ENCODE assay signal across 17 cellular contexts in the genomic region with DNA sequence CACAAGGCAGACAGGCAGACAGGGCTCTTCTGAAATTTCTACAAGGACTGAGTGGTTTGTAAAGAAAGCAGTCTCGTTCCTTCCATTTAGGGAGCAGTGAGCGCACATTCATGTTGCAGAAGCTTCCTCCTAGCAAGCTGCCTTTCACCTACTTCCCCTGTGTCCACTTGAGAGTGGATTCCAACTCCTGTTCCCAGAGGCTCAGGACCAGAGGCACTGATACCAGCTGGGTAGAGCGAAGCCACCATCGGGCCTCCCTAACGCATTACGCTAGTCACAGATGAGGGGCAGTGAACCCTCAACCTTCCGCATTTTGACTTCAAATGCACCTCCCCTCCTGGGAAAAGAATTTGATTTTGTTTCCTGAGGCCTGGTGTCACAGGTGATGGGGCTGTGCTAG.
A peak's percentile ranks its signal among the peaks of the same experiment; 100 is the strongest.
DNase-seq lines count a peak whose midpoint lies in the region; ATAC-seq and TF ChIP-seq lines count a peak whose summit lies in the region.
"Had no signal": no experiment of that assay in that cellular context is flagged by ENCODE, and none has a peak within 500 bp of the region (broad histone marks: within the 10 kb centered on the region; RNA-seq: fewer than 3 reads in every experiment).

No MANE protein-coding gene starts in this region.

- POLR2A ChIA-PET in AG04450 (lab: Yijun Ruan, JAX), result no interaction called here

- H3K4me1 Mint-ChIP-seq in endodermal cell, result peaks cover 16% of the 10 kb centered on the region
- H3K4me1 Mint-ChIP-seq in nephron progenitor cell, result peaks cover 12% of the 10 kb centered on the region
- H3K4me1 Mint-ChIP-seq: B cell had no signal

- H3K4me3 ChIP-seq in AG04450 (ENCODE audit: low read depth, low read length) (no peak overlapping the region), endodermal cell (ENCODE audit: low read length) (no peak overlapping the region)
- H3K4me3 ChIP-seq: BLaER1 treated with 17β-estradiol and CSF1 and Interleukin-3, amounts not matched to agents 10 nM and 100 nM; GM12878; HAP-1 had no signal

- no peaks in the 10 kb centered on the region for H3K27me3 Mint-ChIP-seq in endodermal cell (ENCODE audit: insufficient read depth)
- H3K27me3 Mint-ChIP-seq in nephron progenitor cell (ENCODE audit: low read depth, poor library complexity), result peaks cover 4% of the 10 kb centered on the region
- H3K27me3 Mint-ChIP-seq: B cell had no signal

- H3K27ac Mint-ChIP-seq in endodermal cell (peak overlapping the region; percentile 52), nephron progenitor cell (peak overlapping the region; percentile 42)
- H3K27ac Mint-ChIP-seq: B cell; CD8-positive, alpha-beta T cell had no signal

- H3K36me3 Mint-ChIP-seq in endodermal cell (ENCODE audit: low read depth) (peaks cover 73% of the 10 kb centered on the region), nephron progenitor cell (ENCODE audit: low read depth) (peaks cover 41% of the 10 kb centered on the region)
- H3K36me3 Mint-ChIP-seq: CD8-positive, alpha-beta T cell had no signal

- CTCF ChIA-PET in AG04450 (lab: Charles Lee), result no interaction called here

- H3K4me3 Mint-ChIP-seq in endodermal cell (peak overlapping the region; percentile 30), nephron progenitor cell (no peak overlapping the region)
- H3K4me3 Mint-ChIP-seq: B cell; CD8-positive, alpha-beta T cell had no signal

- DNase-seq in Right ventricle myocardium inferior (ENCODE audit: missing footprints) (no peak), left cardiac atrium (no peak), AG04450 (ENCODE audit: low read depth, low spot score) (no peak), endodermal cell (no peak), nephron progenitor cell (no peak), ecto neural progenitor cell (ENCODE audit: low spot score) (no peak), DMS 273 treated with DMSO at 0.1 percent for 48 hours (lab: John Stamatoyannopoulos, UW) (no peak)
- DNase-seq: 8988T; Calu3; CD8-positive, alpha-beta T cell; DMS53; DND-41; EL had no signal

- H3K4me1 ChIP-seq in endodermal cell (ENCODE audit: control insufficient read depth, insufficient read depth, low read length), result no peaks in the 10 kb centered on the region

- ATAC-seq in Right ventricle myocardium inferior (peak; percentile 53), left cardiac atrium (no peak)
- ATAC-seq: CD8-positive, alpha-beta T cell; GM12878 had no signal

- WGBS in endodermal cell (ENCODE audit: insufficient coverage in 1 of 2, insufficient read length in 1 of 2), 2 experiments, result 97 to 100% methylated on average over 5 to 7 of the region's 7 CpGs

- peak overlapping the region; percentile 25 for H3K27ac ChIP-seq in AG04450 (ENCODE audit: low read depth, low read length)
- no peak overlapping the region for H3K27ac ChIP-seq in endodermal cell (ENCODE audit: low read depth, low read length)
- H3K27ac ChIP-seq: BLaER1 treated with 17β-estradiol and CSF1 and Interleukin-3, amounts not matched to agents 10 nM and 100 nM had no signal

- TF ChIP-seq CTCF in AG04450 (IDR thresholded peaks at IDR 0.05; ENCODE audit: low read depth, low read length) (no peak), endodermal cell (conservative IDR thresholded peaks at IDR 0.05) (no peak), nephron progenitor cell (IDR thresholded peaks at IDR 0.05) (no peak)

- intact Hi-C loops in Right ventricle myocardium inferior (cut with DNase I), result no loop called here
- intact Hi-C loops in left cardiac atrium (cut with DNase I), result no loop called here

- no peaks in the 10 kb centered on the region for H3K27me3 ChIP-seq in AG04450 (ENCODE audit: control insufficient read depth, insufficient read depth, low read length)
- no peaks in the 10 kb centered on the region for H3K27me3 ChIP-seq in endodermal cell (ENCODE audit: control insufficient read depth, insufficient read depth, low read length, poor library complexity, severe bottlenecking)
- H3K27me3 ChIP-seq: BLaER1 treated with 17β-estradiol and CSF1 and Interleukin-3, amounts not matched to agents 10 nM and 100 nM had no signal

- H3K9ac ChIP-seq in endodermal cell (ENCODE audit: extremely low read depth, low read length, poor library complexity, severe bottlenecking), result no peak overlapping the region
- H3K9ac ChIP-seq: BLaER1 treated with 17β-estradiol and CSF1 and Interleukin-3, amounts not matched to agents 10 nM and 100 nM had no signal

- peaks cover 89% of the 10 kb centered on the region for H3K36me3 ChIP-seq in endodermal cell (ENCODE audit: control insufficient read depth, insufficient read depth, low read length)

- peaks cover 4% of the 10 kb centered on the region; the same call in 1 of the 2 replicates for H3K9me3 ChIP-seq in AG04450 (ENCODE audit: control insufficient read depth, insufficient read depth, low read length)
- H3K9me3 ChIP-seq in endodermal cell (ENCODE audit: control insufficient read depth, low read length), result peaks cover 23% of the 10 kb centered on the region
- H3K9me3 ChIP-seq: HAP-1 had no signal

- H3K9me3 Mint-ChIP-seq in endodermal cell, result peaks cover 9% of the 10 kb centered on the region
- peaks cover 15% of the 10 kb centered on the region for H3K9me3 Mint-ChIP-seq in nephron progenitor cell
